In the genomic region with DNA sequence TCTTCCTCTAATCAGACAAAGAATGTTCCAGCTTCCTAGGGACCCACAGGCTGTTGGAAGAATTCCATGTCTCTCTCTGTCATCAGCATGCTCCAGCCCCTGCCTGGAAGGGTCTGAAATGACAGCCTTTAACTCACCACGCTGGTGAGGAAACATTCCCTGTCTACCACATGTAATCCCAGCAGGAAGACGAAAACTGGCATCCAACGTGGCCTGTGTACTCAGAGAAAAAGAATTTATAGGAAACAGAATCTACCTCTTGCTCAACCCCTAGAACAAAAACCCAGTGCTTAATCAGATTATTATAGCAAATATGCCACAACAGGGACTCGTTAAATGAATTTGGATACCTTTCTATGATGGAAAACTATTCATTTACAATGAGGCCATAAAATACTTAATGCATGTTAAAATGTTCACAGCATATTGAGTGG, we compare ENCODE assay signal across 16 cellular contexts.
A peak's percentile ranks its signal among the peaks of the same experiment; 100 is the strongest.
DNase-seq lines count a peak whose midpoint lies in the region; ATAC-seq, FAIRE-seq and TF ChIP-seq lines count a peak whose summit lies in the region.
"Had no signal": no experiment of that assay in that cellular context is flagged by ENCODE, and none has a peak within 500 bp of the region (broad histone marks: within the 10 kb centered on the region; RNA-seq: fewer than 3 reads in every experiment).

No MANE protein-coding gene starts in this region.

- WGBS in spleen, 5 donors: 37 to 55% (median 44%) methylated on average over 4 of the region's 4 CpGs

- intact Hi-C loops in spleen (cut with DNase I; ENCODE audit: low total_unique reads): no loop called here

- H3K27ac Mint-ChIP-seq in activated CD8-positive, alpha-beta T cell treated with anti-CD3 and anti-CD28 coated beads, Interleukin-2, amount 10 ng/mL, durations not matched to agents 7 days and 5 days: no peak overlapping the region
- H3K27ac Mint-ChIP-seq: activated T-cell treated with anti-CD3 and anti-CD28 coated beads, Interleukin-2, amount 50 U/mL, for 24 hours; stimulated activated naive CD8-positive, alpha-beta T cell treated with anti-CD3 and anti-CD28 coated beads, Interleukin-15, Interleukin-2, amounts not matched to agents 100 ng/mL and 50 ng/mL, for 24 hours; WTC11 had no signal

- H3K4me3 ChIP-seq in adipocyte (ENCODE audit: low read length) (peak overlapping the region; percentile 2), foreskin fibroblast (ENCODE audit: low read depth in 1 of 2, low read length in 2 of 2) (no peak overlapping the region), spleen (no peak overlapping the region)

- H3K4me1 ChIP-seq in adipocyte (ENCODE audit: control insufficient read depth, insufficient read depth, low read length) (peaks cover 23% of the 10 kb centered on the region), spleen (no peaks in the 10 kb centered on the region)

- H3K9me3 ChIP-seq in adipocyte (ENCODE audit: control insufficient read depth, low read length): no peaks in the 10 kb centered on the region
- H3K9me3 ChIP-seq in spleen: no peaks in the 10 kb centered on the region

- peaks cover 18% of the 10 kb centered on the region for H3K27me3 Mint-ChIP-seq in activated CD8-positive, alpha-beta T cell treated with anti-CD3 and anti-CD28 coated beads, Interleukin-2, amount 10 ng/mL, durations not matched to agents 7 days and 5 days (ENCODE audit: low read depth)

- CTCF ChIA-PET in activated CD8-positive, alpha-beta T cell treated with anti-CD3 and anti-CD28 coated beads, Interleukin-2, amount 10 ng/mL, durations not matched to agents 7 days and 5 days (lab: Charles Lee): no interaction called here

- no peak for TF ChIP-seq CTCF in foreskin fibroblast (IDR thresholded peaks at IDR 0.05; ENCODE audit: low read depth, low read length)
- TF ChIP-seq CTCF in spleen (IDR thresholded peaks at IDR 0.05 in 8 of 11, conservative IDR thresholded peaks at IDR 0.05 in 3 of 11): no peak

- no peaks in the 10 kb centered on the region for H3K36me3 Mint-ChIP-seq in activated CD8-positive, alpha-beta T cell treated with anti-CD3 and anti-CD28 coated beads, Interleukin-2, amount 10 ng/mL, durations not matched to agents 7 days and 5 days (ENCODE audit: low read depth)
- H3K36me3 Mint-ChIP-seq: WTC11 had no signal

- POLR2A ChIA-PET in activated CD8-positive, alpha-beta T cell treated with anti-CD3 and anti-CD28 coated beads, Interleukin-2, amount 10 ng/mL, durations not matched to agents 7 days and 5 days (lab: Charles Lee): no interaction called here

- no peaks in the 10 kb centered on the region for H3K36me3 ChIP-seq in adipocyte (ENCODE audit: control insufficient read depth, insufficient read depth, low read length, severe bottlenecking)
- no peaks in the 10 kb centered on the region for H3K36me3 ChIP-seq in spleen

- DNase-seq in HCEC 1CT (peak; percentile 96), adipocyte (ENCODE audit: low read depth) (peak; percentile 94), foreskin fibroblast (peak; percentile 94), urothelium cell line (ENCODE audit: low spot score) (peak; percentile 54), spleen (no peak)
- DNase-seq in activated CD8-positive, alpha-beta T cell treated with anti-CD3 and anti-CD28 coated beads, Interleukin-2, amount 10 ng/mL, durations not matched to agents 7 days and 5 days: no peak
- no peak for DNase-seq in activated naive CD4-positive, alpha-beta T cell treated with anti-CD3 and anti-CD28 coated beads, Interleukin-2, amount 50 U/mL, for 16 hours
- DNase-seq: activated T-cell treated with anti-CD3 and anti-CD28 coated beads, Interleukin-2, amount 50 U/mL, for 24 hours; caudate nucleus; foreskin melanocyte; left cardiac atrium; NCI-H446; occipital lobe had no signal

- no peak overlapping the region for H3K9ac ChIP-seq in adipocyte (ENCODE audit: low read length)

- no peak overlapping the region for H3K4me3 Mint-ChIP-seq in activated CD8-positive, alpha-beta T cell treated with anti-CD3 and anti-CD28 coated beads, Interleukin-2, amount 10 ng/mL, durations not matched to agents 7 days and 5 days
- H3K4me3 Mint-ChIP-seq: activated T-cell treated with anti-CD3 and anti-CD28 coated beads, Interleukin-2, amount 50 U/mL, for 24 hours; stimulated activated naive CD8-positive, alpha-beta T cell treated with anti-CD3 and anti-CD28 coated beads, Interleukin-15, Interleukin-2, amounts not matched to agents 100 ng/mL and 50 ng/mL, for 24 hours; WTC11 had no signal

- no peak for TF ChIP-seq POLR2A in spleen (IDR thresholded peaks at IDR 0.05)

- H3K9me3 Mint-ChIP-seq in activated CD8-positive, alpha-beta T cell treated with anti-CD3 and anti-CD28 coated beads, Interleukin-2, amount 10 ng/mL, durations not matched to agents 7 days and 5 days (ENCODE audit: insufficient read depth): no peaks in the 10 kb centered on the region
- H3K9me3 Mint-ChIP-seq: activated T-cell treated with anti-CD3 and anti-CD28 coated beads, Interleukin-2, amount 50 U/mL, for 24 hours; stimulated activated naive CD8-positive, alpha-beta T cell treated with anti-CD3 and anti-CD28 coated beads, Interleukin-15, Interleukin-2, amounts not matched to agents 100 ng/mL and 50 ng/mL, for 24 hours had no signal

- H3K27ac ChIP-seq in spleen: no peak overlapping the region
- H3K27ac ChIP-seq: HL-60 had no signal

- no peak for FAIRE-seq in urothelium cell line (lab: Jason Lieb, UNC)

- peaks cover 36% of the 10 kb centered on the region for H3K27me3 ChIP-seq in adipocyte (replicated peaks; ENCODE audit: control insufficient read depth, insufficient read depth, low read length)
- peaks cover 0 to 80% (median 0%) of the 10 kb centered on the region in 7 donors for H3K27me3 ChIP-seq in spleen (replicated peaks in 1 of 7)

- no peaks in the 10 kb centered on the region for H3K4me1 Mint-ChIP-seq in activated CD8-positive, alpha-beta T cell treated with anti-CD3 and anti-CD28 coated beads, Interleukin-2, amount 10 ng/mL, durations not matched to agents 7 days and 5 days (ENCODE audit: low read depth)

- no peak for ATAC-seq in activated CD8-positive, alpha-beta T cell treated with anti-CD3 and anti-CD28 coated beads, Interleukin-2, amount 10 ng/mL, durations not matched to agents 7 days and 5 days
- ATAC-seq: left cardiac atrium had no signal

Comparison
In these comparisons a context has a peak if more than half of its experiments do, and no peak if none do; other contexts are left out.
1. DNase-seq: peak in HCEC 1CT (single experiment), adipocyte (single experiment), foreskin fibroblast (2 of 2) and urothelium cell line (single experiment); none in spleen (single experiment), activated CD8-positive, alpha-beta T cell treated with anti-CD3 and anti-CD28 coated beads, Interleukin-2, amount 10 ng/mL, durations not matched to agents 7 days and 5 days (single experiment) and activated naive CD4-positive, alpha-beta T cell treated with anti-CD3 and anti-CD28 coated beads, Interleukin-2, amount 50 U/mL, for 16 hours (single experiment).